Comparison of ENCODE assay signal across 2 cellular contexts in genomic region chr19:54573330-54573872, GRCh38.
TF ChIP-seq lines count a peak whose summit lies in the region.

TSS of gene LILRA2 (plus strand) at chr19:54573790. CDS start at chr19:54573879, 89 bp downstream.

TF ChIP-seq in HEK293T, 16 proteins besides CTCF, POLR2A, EP300 and RAD21 (continued from another document):
- TF ChIP-seq HDGF (IDR thresholded peaks at IDR 0.05; ENCODE audit: borderline replicate concordance) = no peak
- no peak for TF ChIP-seq NFRKB (IDR thresholded peaks at IDR 0.05)
- no peak for TF ChIP-seq SP1 (IDR thresholded peaks at IDR 0.05)
- no peak for TF ChIP-seq FOXA1 (IDR thresholded peaks at IDR 0.05)
- TF ChIP-seq LEF1 (IDR thresholded peaks at IDR 0.05; ENCODE audit: borderline replicate concordance) = no peak
- TF ChIP-seq FOXM1 (IDR thresholded peaks at IDR 0.05; ENCODE audit: borderline replicate concordance) = no peak
- no peak for TF ChIP-seq ARNT (IDR thresholded peaks at IDR 0.05)
- no peak for TF ChIP-seq FOXK2 (IDR thresholded peaks at IDR 0.05)
- TF ChIP-seq ELF4 (IDR thresholded peaks at IDR 0.05) = no peak
- TF ChIP-seq ZNF384 (IDR thresholded peaks at IDR 0.05) = no peak
- no peak for TF ChIP-seq PKNOX1 (IDR thresholded peaks at IDR 0.05)

TF ChIP-seq in GM23338, 12 proteins besides CTCF, POLR2A, EP300 and RAD21 (continued from another document):
- TF ChIP-seq ZNF462 (CRISPR knock-in tag; IDR thresholded peaks at IDR 0.05) (no peak), STAT1 (IDR thresholded peaks at IDR 0.05; ENCODE audit: unreplicated experiment) (no peak), CREB1 (CRISPR knock-in tag; IDR thresholded peaks at IDR 0.05; ENCODE audit: low read depth) (no peak), REST (IDR thresholded peaks at IDR 0.05; ENCODE audit: unreplicated experiment) (no peak), JUNB (IDR thresholded peaks at IDR 0.05; ENCODE audit: unreplicated experiment) (no peak), ZNF331 (CRISPR knock-in tag; IDR thresholded peaks at IDR 0.05; ENCODE audit: low read depth) (no peak), ETS1 (IDR thresholded peaks at IDR 0.05) (no peak), EZH2phosphoT487 (IDR thresholded peaks at IDR 0.05; ENCODE audit: unreplicated experiment) (no peak), NANOG (IDR thresholded peaks at IDR 0.05; ENCODE audit: borderline replicate concordance) (no peak), ZNF114 (CRISPR knock-in tag; IDR thresholded peaks at IDR 0.05) (no peak), POLR2AphosphoS5 (IDR thresholded peaks at IDR 0.05; ENCODE audit: low read depth) (no peak)
